Comparison of ENCODE assay signal across 8 cellular contexts in genomic region chr20:23420943-23421925, GRCh38. TPM values are rescaled to one million over a fixed set of nuclear protein-coding genes. Genes with fewer than 3 reads are reported as not detected.
A peak's percentile ranks its signal among the peaks of the same experiment; 100 is the strongest.
DNase-seq lines count a peak whose midpoint lies in the region; ATAC-seq and TF ChIP-seq lines count a peak whose summit lies in the region.

Gene NAPB, minus strand, starts transcription at chr20:23421488. Its CDS starts 86 bp downstream, at chr20:23421402.

- intact Hi-C loops in psoas muscle (cut with DNase I), result loop anchor here in 1 of 2 donors (5.0 to 10.0 kb wide), 2 partner anchors 69 to 726 kb away; partner anchors contain the start of gene NXT1

- H3K4me3 ChIP-seq in right atrium auricular region (peak within 1 kb of the TSS; percentile 86 to 89), psoas muscle (peak within 1 kb of the TSS; percentile 92), urinary bladder (ENCODE audit: low read depth, low read length) (peak within 1 kb of the TSS; percentile 92)

- WGBS in psoas muscle, 3 donors, result 0 to 1% (median 1%) methylated on average over 46 to 64 of the region's 64 CpGs
- WGBS in urinary bladder, result under 1% methylated on average over 64 of the region's 64 CpGs

- peak within 1 kb of the TSS; percentile 97 for H3K4me3 Mint-ChIP-seq in T-helper 1 cell treated with Interleukin-12 subunit alpha and Interleukin-12 subunit beta and Interleukin-4 antibody, amounts not matched to agents 30 μg/mL and 1 μg/mL, for 36 hours

- peaks cover 5% of the 10 kb centered on the region for H3K27me3 Mint-ChIP-seq in T-helper 1 cell treated with Interleukin-12 subunit alpha and Interleukin-12 subunit beta and Interleukin-4 antibody, amounts not matched to agents 30 μg/mL and 1 μg/mL, for 36 hours (ENCODE audit: low read depth)

- peaks cover 3% of the 10 kb centered on the region for H3K36me3 Mint-ChIP-seq in T-helper 1 cell treated with Interleukin-12 subunit alpha and Interleukin-12 subunit beta and Interleukin-4 antibody, amounts not matched to agents 30 μg/mL and 1 μg/mL, for 36 hours (ENCODE audit: low read depth)

- peak; percentile 85 for DNase-seq in NCI-H1694 treated with DMSO at 0.1 percent for 48 hours (lab: John Stamatoyannopoulos, UW)
- peak; percentile 47 to 98 (median 92) for DNase-seq in amygdala (lab: John Stamatoyannopoulos, UW)
- peak; percentile 92 for DNase-seq in right atrium auricular region (ENCODE audit: low spot score)
- DNase-seq in psoas muscle, result peak; percentile 96 to 97

- H3K9me3 ChIP-seq in right atrium auricular region (no peaks in the 10 kb centered on the region), psoas muscle (no peaks in the 10 kb centered on the region)

- peak within 1 kb of the TSS; percentile 76 for H3K27ac Mint-ChIP-seq in T-helper 1 cell treated with Interleukin-12 subunit alpha and Interleukin-12 subunit beta and Interleukin-4 antibody, amounts not matched to agents 30 μg/mL and 1 μg/mL, for 36 hours

- H3K27me3 ChIP-seq in right atrium auricular region (no peaks in the 10 kb centered on the region), psoas muscle (ENCODE audit: insufficient read depth in 3 of 3, low read length in 2 of 3) (no peaks in the 10 kb centered on the region)

- ATAC-seq in GM18502 (IDR thresholded peaks at IDR 0.05; ENCODE audit: poor library complexity, unreplicated experiment) (peak; percentile 98), HG02943 (IDR thresholded peaks at IDR 0.05; ENCODE audit: low read depth, unreplicated experiment) (peak; percentile 93), psoas muscle (peak; percentile 98 to 100 (median 99))

- H3K9me3 Mint-ChIP-seq in T-helper 1 cell treated with Interleukin-12 subunit alpha and Interleukin-12 subunit beta and Interleukin-4 antibody, amounts not matched to agents 30 μg/mL and 1 μg/mL, for 36 hours, result no peaks in the 10 kb centered on the region

- H3K36me3 ChIP-seq in right atrium auricular region (no peaks in the 10 kb centered on the region), psoas muscle (ENCODE audit: insufficient read depth in 1 of 2, low read depth in 1 of 2) (no peaks in the 10 kb centered on the region), urinary bladder (ENCODE audit: insufficient read depth) (no peaks in the 10 kb centered on the region)

- TF ChIP-seq CTCF in right atrium auricular region (IDR thresholded peaks at IDR 0.05), result peak; percentile 39 to 59
- peak; percentile 61 for TF ChIP-seq CTCF in psoas muscle (IDR thresholded peaks at IDR 0.05)

- peak within 1 kb of the TSS; percentile 89 to 95 for H3K27ac ChIP-seq in right atrium auricular region
- peak within 1 kb of the TSS; percentile 93 for H3K27ac ChIP-seq in psoas muscle
- H3K27ac ChIP-seq in urinary bladder (ENCODE audit: low read depth), result peak within 1 kb of the TSS; percentile 84

- peaks cover 43% of the 10 kb centered on the region for H3K4me1 Mint-ChIP-seq in T-helper 1 cell treated with Interleukin-12 subunit alpha and Interleukin-12 subunit beta and Interleukin-4 antibody, amounts not matched to agents 30 μg/mL and 1 μg/mL, for 36 hours (ENCODE audit: low read depth)

- H3K4me1 ChIP-seq in right atrium auricular region, result peaks cover 0 to 23% of the 10 kb centered on the region in 2 donors
- H3K4me1 ChIP-seq in psoas muscle, result peaks cover 34% of the 10 kb centered on the region
- H3K4me1 ChIP-seq in urinary bladder (ENCODE audit: insufficient read depth), result no peaks in the 10 kb centered on the region

RNA-seq across cellular contexts. Expression of gene NAPB, which starts in this region (rescaled TPM):
- total RNA-seq in right atrium auricular region (1 to 10 TPM; 4.8 to 5.1 TPM), psoas muscle (1 to 10 TPM; 2.5 to 5.0 (median 3.5) TPM), urinary bladder (32.3 TPM)
- polyA plus RNA-seq in psoas muscle (10 to 100 TPM in 1 of 3 donors, 1 to 10 TPM in 2; 1.8 to 12.3 (median 3.0) TPM), urinary bladder (9.7 TPM)

Comparison
In these comparisons a context has a peak if more than half of its experiments do, and no peak if none do; other contexts are left out.
1. Peak in every context shown above with its lines: DNase-seq, ATAC-seq, H3K4me3 ChIP-seq and H3K27ac ChIP-seq.